Comparison of ENCODE assay signal across 1 cellular context in genomic region chrX:108417257-108417656, GRCh38.
TF ChIP-seq lines count a peak whose summit lies in the region.

No MANE protein-coding gene starts in this region.

TF ChIP-seq in GM23338, 12 proteins besides CTCF, POLR2A, EP300 and RAD21:
- TF ChIP-seq ZNF462 (CRISPR knock-in tag; IDR thresholded peaks at IDR 0.05) (no peak), JUNB (IDR thresholded peaks at IDR 0.05; ENCODE audit: unreplicated experiment) (no peak)
